In genomic region chrX:11117751-11118150, GRCh38 we compare ENCODE assay signal across 19 cellular contexts.
"Had no signal": no experiment of that assay in that cellular context is flagged by ENCODE, and none has a peak within 500 bp of the region (broad histone marks: within the 10 kb centered on the region; RNA-seq: fewer than 3 reads in every experiment).

No MANE protein-coding gene starts in this region.

- H3K4me3 ChIP-seq: esophagus muscularis mucosa, hepatocyte, psoas muscle, right atrium auricular region, sigmoid colon, stomach, thoracic aorta, transverse colon had no signal

- H3K4me1 Mint-ChIP-seq: nephron progenitor cell had no signal

- FAIRE-seq: endometrium, small intestine had no signal

- H2AFZ ChIP-seq: hepatocyte had no signal

- H3K4me2 ChIP-seq: hepatocyte had no signal

- DNase-seq: effector memory CD4-positive, alpha-beta T cell; foreskin keratinocyte; head of caudate nucleus; mesendoderm; naive thymus-derived CD4-positive, alpha-beta T cell; nephron progenitor cell; psoas muscle; sigmoid colon; small intestine; stimulated activated CD4-positive, alpha-beta T cell treated with anti-CD3 and anti-CD28 coated beads, Interleukin-12 subunit alpha, Interleukin-12 subunit beta, amount 100 ng/mL, for 4 hours; stimulated activated naive CD4-positive, alpha-beta T cell; stomach; substantia nigra; transverse colon had no signal

- H3K27ac Mint-ChIP-seq: naive thymus-derived CD4-positive, alpha-beta T cell; nephron progenitor cell had no signal

- H3K79me2 ChIP-seq: hepatocyte had no signal

- H3K27ac ChIP-seq: esophagus muscularis mucosa, foreskin keratinocyte, hepatocyte, psoas muscle, right atrium auricular region, sigmoid colon, stomach, thoracic aorta, transverse colon had no signal

- H3K4me1 ChIP-seq: foreskin keratinocyte, psoas muscle had no signal

- H3K27me3 Mint-ChIP-seq: naive thymus-derived CD4-positive, alpha-beta T cell had no signal

- H3K27me3 ChIP-seq: foreskin keratinocyte, hepatocyte, right atrium auricular region, sigmoid colon, stomach, transverse colon had no signal

- ATAC-seq: foreskin keratinocyte; naive thymus-derived CD4-positive, alpha-beta T cell; psoas muscle had no signal

- H3K9me3 ChIP-seq: esophagus muscularis mucosa, psoas muscle, right atrium auricular region, sigmoid colon, stomach, thoracic aorta, transverse colon had no signal

- H3K4me3 Mint-ChIP-seq: naive thymus-derived CD4-positive, alpha-beta T cell; nephron progenitor cell had no signal
